1 cellular context compared by ENCODE assay signal in the genomic region with DNA sequence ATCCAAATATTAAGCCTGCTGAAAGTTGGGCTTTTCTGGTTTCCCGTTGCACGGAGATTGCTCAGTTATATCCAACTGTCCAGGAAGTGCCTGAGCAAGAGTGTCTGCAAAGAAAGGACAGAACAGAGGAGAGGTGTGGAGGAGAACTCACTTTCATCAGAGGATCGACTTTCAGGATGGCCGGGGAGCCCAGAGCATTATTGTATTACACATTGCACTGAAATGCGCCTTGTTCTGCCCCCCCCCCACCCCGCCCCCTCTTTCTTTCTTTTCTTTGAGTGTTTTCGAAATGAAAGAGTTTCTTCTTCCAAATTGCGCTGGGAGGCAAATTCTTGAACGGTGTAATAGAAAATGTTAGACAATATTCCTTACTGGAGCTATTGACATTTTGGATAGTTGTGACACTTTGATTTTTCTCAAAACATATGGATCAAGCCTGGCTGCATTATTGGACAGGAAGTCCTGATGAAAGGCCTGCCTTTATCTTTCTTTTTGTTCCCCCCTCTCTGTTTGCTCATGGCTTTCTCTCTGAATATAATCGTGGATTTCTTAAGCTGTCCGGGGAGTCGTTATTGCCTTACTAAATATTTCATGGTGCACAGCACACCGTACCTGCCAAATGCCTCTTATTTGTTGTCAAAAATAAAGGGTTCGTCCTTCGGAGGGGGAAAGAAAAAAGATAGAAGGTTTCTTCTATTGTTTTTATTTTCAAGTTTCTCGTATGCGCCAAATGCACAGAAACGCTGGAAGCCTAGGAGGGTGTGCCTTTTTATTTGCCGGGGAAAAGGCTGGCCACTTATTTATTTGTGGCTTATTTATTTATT.
TF ChIP-seq lines count a peak whose summit lies in the region.

No MANE protein-coding gene starts in this region.

TF ChIP-seq in HepG2, 621 proteins besides CTCF, POLR2A, EP300 and RAD21 (continued from another document and continues in another):
- TF ChIP-seq TCF7L2 (IDR thresholded peaks at IDR 0.05; ENCODE audit: low read depth, low read length) (peak; percentile 87; the same call in 1 of the 2 replicates), ZFP82 (CRISPR knock-in tag; IDR thresholded peaks at IDR 0.05; ENCODE audit: borderline replicate concordance) (peak; percentile 5; the same call in 1 of the 2 replicates), SOX5 (CRISPR knock-in tag; IDR thresholded peaks at IDR 0.05; ENCODE audit: borderline replicate concordance) (peak; percentile 75), ETV5 (CRISPR knock-in tag; IDR thresholded peaks at IDR 0.05; ENCODE audit: borderline replicate concordance) (peak; percentile 95), ZNF333 (CRISPR knock-in tag; IDR thresholded peaks at IDR 0.05; ENCODE audit: borderline replicate concordance) (no peak), SIN3B (IDR thresholded peaks at IDR 0.05; ENCODE audit: low read length) (no peak), PHB2 (IDR thresholded peaks at IDR 0.05; ENCODE audit: partially characterized antibody) (no peak), ZNF34 (CRISPR knock-in tag; IDR thresholded peaks at IDR 0.05; ENCODE audit: borderline replicate concordance) (no peak), IKZF4 (CRISPR knock-in tag; IDR thresholded peaks at IDR 0.05; ENCODE audit: borderline replicate concordance, low read depth, not compliant biosample characterization) (no peak), ZNF703 (CRISPR knock-in tag; IDR thresholded peaks at IDR 0.05; ENCODE audit: borderline replicate concordance) (no peak), MED13 (CRISPR knock-in tag; IDR thresholded peaks at IDR 0.05) (peak; percentile 33; the same call in 1 of the 2 replicates), NKX3-1 (CRISPR knock-in tag; IDR thresholded peaks at IDR 0.05) (no peak), ZNF792 (CRISPR knock-in tag; IDR thresholded peaks at IDR 0.05) (no peak; the same call in 1 of the 2 replicates), ZNF44 (CRISPR knock-in tag; IDR thresholded peaks at IDR 0.05) (no peak), ZNF33A (CRISPR knock-in tag; IDR thresholded peaks at IDR 0.05; ENCODE audit: borderline replicate concordance) (no peak), NFIC (IDR thresholded peaks at IDR 0.05; ENCODE audit: low read length) (peak; percentile 88), JUNB (CRISPR knock-in tag; IDR thresholded peaks at IDR 0.05; ENCODE audit: borderline replicate concordance) (0 out of 2 replicates have a peak, but pooled peaks have one; percentile 21), SMARCE1 (IDR thresholded peaks at IDR 0.05; ENCODE audit: borderline replicate concordance) (no peak), ZNF577 (CRISPR knock-in tag; IDR thresholded peaks at IDR 0.05; ENCODE audit: borderline replicate concordance, low read depth) (no peak), HDAC1 (CRISPR knock-in tag; IDR thresholded peaks at IDR 0.05) (peak; percentile 55; the same call in 1 of the 2 replicates), HNF4G (IDR thresholded peaks at IDR 0.05; ENCODE audit: borderline replicate concordance, low read depth, low read length) (peak; percentile 60; the same call in 1 of the 2 replicates), HNF4G (CRISPR knock-in tag; IDR thresholded peaks at IDR 0.05; ENCODE audit: borderline replicate concordance, low read depth) (no peak), NFE2 (CRISPR knock-in tag; IDR thresholded peaks at IDR 0.05) (no peak), SAP130 (CRISPR knock-in tag; IDR thresholded peaks at IDR 0.05; ENCODE audit: low read depth) (no peak; the same call in 1 of the 2 replicates), ZNF781 (CRISPR knock-in tag; IDR thresholded peaks at IDR 0.05; ENCODE audit: borderline replicate concordance, not compliant biosample characterization) (no peak), ATAD3A (CRISPR knock-in tag; IDR thresholded peaks at IDR 0.05) (no peak), ZEB1 (IDR thresholded peaks at IDR 0.05; ENCODE audit: insufficient replicate concordance, low read depth) (no peak), KMT2B (CRISPR knock-in tag; IDR thresholded peaks at IDR 0.05) (peak; percentile 8; the same call in 1 of the 2 replicates), HMG20B (CRISPR knock-in tag; conservative IDR thresholded peaks at IDR 0.05) (0 out of 2 replicates have a peak, but pooled peaks have one; percentile 45)
- TF ChIP-seq, protein P1, sequence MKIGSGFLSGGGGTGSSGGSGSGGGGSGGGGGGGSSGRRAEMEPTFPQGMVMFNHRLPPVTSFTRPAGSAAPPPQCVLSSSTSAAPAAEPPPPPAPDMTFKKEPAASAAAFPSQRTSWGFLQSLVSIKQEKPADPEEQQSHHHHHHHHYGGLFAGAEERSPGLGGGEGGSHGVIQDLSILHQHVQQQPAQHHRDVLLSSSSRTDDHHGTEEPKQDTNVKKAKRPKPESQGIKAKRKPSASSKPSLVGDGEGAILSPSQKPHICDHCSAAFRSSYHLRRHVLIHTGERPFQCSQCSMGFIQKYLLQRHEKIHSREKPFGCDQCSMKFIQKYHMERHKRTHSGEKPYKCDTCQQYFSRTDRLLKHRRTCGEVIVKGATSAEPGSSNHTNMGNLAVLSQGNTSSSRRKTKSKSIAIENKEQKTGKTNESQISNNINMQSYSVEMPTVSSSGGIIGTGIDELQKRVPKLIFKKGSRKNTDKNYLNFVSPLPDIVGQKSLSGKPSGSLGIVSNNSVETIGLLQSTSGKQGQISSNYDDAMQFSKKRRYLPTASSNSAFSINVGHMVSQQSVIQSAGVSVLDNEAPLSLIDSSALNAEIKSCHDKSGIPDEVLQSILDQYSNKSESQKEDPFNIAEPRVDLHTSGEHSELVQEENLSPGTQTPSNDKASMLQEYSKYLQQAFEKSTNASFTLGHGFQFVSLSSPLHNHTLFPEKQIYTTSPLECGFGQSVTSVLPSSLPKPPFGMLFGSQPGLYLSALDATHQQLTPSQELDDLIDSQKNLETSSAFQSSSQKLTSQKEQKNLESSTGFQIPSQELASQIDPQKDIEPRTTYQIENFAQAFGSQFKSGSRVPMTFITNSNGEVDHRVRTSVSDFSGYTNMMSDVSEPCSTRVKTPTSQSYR (CRISPR knock-in tag; IDR thresholded peaks at IDR 0.05; ENCODE audit: borderline replicate concordance), result peak; percentile 59; the same call in 1 of the 2 replicates
- TF ChIP-seq, protein P2, sequence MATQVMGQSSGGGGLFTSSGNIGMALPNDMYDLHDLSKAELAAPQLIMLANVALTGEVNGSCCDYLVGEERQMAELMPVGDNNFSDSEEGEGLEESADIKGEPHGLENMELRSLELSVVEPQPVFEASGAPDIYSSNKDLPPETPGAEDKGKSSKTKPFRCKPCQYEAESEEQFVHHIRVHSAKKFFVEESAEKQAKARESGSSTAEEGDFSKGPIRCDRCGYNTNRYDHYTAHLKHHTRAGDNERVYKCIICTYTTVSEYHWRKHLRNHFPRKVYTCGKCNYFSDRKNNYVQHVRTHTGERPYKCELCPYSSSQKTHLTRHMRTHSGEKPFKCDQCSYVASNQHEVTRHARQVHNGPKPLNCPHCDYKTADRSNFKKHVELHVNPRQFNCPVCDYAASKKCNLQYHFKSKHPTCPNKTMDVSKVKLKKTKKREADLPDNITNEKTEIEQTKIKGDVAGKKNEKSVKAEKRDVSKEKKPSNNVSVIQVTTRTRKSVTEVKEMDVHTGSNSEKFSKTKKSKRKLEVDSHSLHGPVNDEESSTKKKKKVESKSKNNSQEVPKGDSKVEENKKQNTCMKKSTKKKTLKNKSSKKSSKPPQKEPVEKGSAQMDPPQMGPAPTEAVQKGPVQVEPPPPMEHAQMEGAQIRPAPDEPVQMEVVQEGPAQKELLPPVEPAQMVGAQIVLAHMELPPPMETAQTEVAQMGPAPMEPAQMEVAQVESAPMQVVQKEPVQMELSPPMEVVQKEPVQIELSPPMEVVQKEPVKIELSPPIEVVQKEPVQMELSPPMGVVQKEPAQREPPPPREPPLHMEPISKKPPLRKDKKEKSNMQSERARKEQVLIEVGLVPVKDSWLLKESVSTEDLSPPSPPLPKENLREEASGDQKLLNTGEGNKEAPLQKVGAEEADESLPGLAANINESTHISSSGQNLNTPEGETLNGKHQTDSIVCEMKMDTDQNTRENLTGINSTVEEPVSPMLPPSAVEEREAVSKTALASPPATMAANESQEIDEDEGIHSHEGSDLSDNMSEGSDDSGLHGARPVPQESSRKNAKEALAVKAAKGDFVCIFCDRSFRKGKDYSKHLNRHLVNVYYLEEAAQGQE (IDR thresholded peaks at IDR 0.05; ENCODE audit: borderline replicate concordance in 1 of 2, low read depth in 1 of 2, low read length in 2 of 2), result peak in 1 of 2 experiments; percentile 55; a peak in 2 of 4 replicates
- TF ChIP-seq, protein P3, sequence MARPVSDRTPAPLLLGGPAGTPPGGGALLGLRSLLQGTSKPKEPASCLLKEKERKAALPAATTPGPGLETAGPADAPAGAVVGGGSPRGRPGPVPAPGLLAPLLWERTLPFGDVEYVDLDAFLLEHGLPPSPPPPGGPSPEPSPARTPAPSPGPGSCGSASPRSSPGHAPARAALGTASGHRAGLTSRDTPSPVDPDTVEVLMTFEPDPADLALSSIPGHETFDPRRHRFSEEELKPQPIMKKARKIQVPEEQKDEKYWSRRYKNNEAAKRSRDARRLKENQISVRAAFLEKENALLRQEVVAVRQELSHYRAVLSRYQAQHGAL (CRISPR knock-in tag; IDR thresholded peaks at IDR 0.05; ENCODE audit: not compliant biosample characterization), result no peak
- TF ChIP-seq, protein P4, sequence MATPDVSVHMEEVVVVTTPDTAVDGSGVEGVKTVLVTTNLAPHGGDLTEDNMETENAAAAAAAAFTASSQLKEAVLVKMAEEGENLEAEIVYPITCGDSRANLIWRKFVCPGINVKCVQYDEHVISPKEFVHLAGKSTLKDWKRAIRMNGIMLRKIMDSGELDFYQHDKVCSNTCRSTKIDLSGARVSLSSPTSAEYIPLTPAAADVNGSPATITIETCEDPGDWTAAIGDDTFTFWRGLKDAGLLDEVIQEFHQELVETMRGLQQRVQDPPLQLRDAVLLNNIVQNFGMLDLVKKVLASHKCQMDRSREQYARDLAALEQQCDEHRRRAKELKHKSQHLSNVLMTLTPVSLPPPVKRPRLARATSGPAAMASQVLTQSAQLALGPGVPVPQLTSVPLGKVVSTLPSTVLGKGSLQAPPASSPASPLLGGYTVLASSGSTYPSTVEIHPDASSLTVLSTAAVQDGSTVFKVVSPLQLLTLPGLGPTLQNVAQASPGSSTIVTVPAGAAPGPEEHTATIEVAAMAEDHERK (CRISPR knock-in tag; IDR thresholded peaks at IDR 0.05; ENCODE audit: low read depth), result no peak
- TF ChIP-seq, protein P5, sequence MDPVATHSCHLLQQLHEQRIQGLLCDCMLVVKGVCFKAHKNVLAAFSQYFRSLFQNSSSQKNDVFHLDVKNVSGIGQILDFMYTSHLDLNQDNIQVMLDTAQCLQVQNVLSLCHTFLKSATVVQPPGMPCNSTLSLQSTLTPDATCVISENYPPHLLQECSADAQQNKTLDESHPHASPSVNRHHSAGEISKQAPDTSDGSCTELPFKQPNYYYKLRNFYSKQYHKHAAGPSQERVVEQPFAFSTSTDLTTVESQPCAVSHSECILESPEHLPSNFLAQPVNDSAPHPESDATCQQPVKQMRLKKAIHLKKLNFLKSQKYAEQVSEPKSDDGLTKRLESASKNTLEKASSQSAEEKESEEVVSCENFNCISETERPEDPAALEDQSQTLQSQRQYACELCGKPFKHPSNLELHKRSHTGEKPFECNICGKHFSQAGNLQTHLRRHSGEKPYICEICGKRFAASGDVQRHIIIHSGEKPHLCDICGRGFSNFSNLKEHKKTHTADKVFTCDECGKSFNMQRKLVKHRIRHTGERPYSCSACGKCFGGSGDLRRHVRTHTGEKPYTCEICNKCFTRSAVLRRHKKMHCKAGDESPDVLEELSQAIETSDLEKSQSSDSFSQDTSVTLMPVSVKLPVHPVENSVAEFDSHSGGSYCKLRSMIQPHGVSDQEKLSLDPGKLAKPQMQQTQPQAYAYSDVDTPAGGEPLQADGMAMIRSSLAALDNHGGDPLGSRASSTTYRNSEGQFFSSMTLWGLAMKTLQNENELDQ (CRISPR knock-in tag; IDR thresholded peaks at IDR 0.05; ENCODE audit: borderline replicate concordance), result no peak
- TF ChIP-seq, protein P6, sequence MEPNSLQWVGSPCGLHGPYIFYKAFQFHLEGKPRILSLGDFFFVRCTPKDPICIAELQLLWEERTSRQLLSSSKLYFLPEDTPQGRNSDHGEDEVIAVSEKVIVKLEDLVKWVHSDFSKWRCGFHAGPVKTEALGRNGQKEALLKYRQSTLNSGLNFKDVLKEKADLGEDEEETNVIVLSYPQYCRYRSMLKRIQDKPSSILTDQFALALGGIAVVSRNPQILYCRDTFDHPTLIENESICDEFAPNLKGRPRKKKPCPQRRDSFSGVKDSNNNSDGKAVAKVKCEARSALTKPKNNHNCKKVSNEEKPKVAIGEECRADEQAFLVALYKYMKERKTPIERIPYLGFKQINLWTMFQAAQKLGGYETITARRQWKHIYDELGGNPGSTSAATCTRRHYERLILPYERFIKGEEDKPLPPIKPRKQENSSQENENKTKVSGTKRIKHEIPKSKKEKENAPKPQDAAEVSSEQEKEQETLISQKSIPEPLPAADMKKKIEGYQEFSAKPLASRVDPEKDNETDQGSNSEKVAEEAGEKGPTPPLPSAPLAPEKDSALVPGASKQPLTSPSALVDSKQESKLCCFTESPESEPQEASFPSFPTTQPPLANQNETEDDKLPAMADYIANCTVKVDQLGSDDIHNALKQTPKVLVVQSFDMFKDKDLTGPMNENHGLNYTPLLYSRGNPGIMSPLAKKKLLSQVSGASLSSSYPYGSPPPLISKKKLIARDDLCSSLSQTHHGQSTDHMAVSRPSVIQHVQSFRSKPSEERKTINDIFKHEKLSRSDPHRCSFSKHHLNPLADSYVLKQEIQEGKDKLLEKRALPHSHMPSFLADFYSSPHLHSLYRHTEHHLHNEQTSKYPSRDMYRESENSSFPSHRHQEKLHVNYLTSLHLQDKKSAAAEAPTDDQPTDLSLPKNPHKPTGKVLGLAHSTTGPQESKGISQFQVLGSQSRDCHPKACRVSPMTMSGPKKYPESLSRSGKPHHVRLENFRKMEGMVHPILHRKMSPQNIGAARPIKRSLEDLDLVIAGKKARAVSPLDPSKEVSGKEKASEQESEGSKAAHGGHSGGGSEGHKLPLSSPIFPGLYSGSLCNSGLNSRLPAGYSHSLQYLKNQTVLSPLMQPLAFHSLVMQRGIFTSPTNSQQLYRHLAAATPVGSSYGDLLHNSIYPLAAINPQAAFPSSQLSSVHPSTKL (CRISPR knock-in tag; IDR thresholded peaks at IDR 0.05), result peak; percentile 39; the same call in 1 of the 2 replicates
- TF ChIP-seq, protein P7, sequence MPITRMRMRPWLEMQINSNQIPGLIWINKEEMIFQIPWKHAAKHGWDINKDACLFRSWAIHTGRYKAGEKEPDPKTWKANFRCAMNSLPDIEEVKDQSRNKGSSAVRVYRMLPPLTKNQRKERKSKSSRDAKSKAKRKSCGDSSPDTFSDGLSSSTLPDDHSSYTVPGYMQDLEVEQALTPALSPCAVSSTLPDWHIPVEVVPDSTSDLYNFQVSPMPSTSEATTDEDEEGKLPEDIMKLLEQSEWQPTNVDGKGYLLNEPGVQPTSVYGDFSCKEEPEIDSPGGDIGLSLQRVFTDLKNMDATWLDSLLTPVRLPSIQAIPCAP (CRISPR knock-in tag; IDR thresholded peaks at IDR 0.05; ENCODE audit: low read depth), result no peak
- TF ChIP-seq, protein P8, sequence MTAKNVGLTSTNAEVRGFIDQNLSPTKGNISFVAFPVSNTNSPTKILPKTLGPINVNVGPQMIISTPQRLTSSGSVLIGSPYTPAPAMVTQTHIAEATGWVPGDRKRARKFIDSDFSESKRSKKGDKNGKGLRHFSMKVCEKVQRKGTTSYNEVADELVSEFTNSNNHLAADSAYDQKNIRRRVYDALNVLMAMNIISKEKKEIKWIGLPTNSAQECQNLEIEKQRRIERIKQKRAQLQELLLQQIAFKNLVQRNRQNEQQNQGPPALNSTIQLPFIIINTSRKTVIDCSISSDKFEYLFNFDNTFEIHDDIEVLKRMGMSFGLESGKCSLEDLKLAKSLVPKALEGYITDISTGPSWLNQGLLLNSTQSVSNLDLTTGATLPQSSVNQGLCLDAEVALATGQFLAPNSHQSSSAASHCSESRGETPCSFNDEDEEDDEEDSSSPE (CRISPR knock-in tag; IDR thresholded peaks at IDR 0.05), result no peak; the same call in 1 of the 2 replicates
